ENCODE assay signal across 8 cellular contexts in genomic region chr11:65424200-65425104, GRCh38. TPM values are rescaled to one million over a fixed set of nuclear protein-coding genes. Genes with fewer than 3 reads are reported as not detected.
A peak's percentile ranks its signal among the peaks of the same experiment; 100 is the strongest.
DNase-seq lines count a peak whose midpoint lies in the region; ATAC-seq, FAIRE-seq and TF ChIP-seq lines count a peak whose summit lies in the region.

No MANE protein-coding gene starts in this region.

- 30% methylated on average over 18 of the region's 18 CpGs for WGBS in hepatocyte (ENCODE audit: low lambda C conversion rate, missing lambda C conversion rate)

- H3K9me2 ChIP-seq in DOHH2 (replicated peaks; ENCODE audit: control insufficient read depth, low read length) = no peaks in the 10 kb centered on the region
- H3K9me2 ChIP-seq in hepatocyte (replicated peaks; ENCODE audit: insufficient read depth) = no peaks in the 10 kb centered on the region

- peak overlapping the region; percentile 97 for H3K27ac Mint-ChIP-seq in activated naive CD8-positive, alpha-beta T cell treated with anti-CD3 and anti-CD28 coated beads, Interleukin-2, amount 50 U/mL, for 24 hours

- H3K4me3 ChIP-seq in DOHH2 (ENCODE audit: low read length) = peak overlapping the region; percentile 76
- peak overlapping the region; percentile 82 for H3K4me3 ChIP-seq in OCI-LY3 (ENCODE audit: low read length)
- peak overlapping the region; percentile 63 for H3K4me3 ChIP-seq in hepatocyte
- H3K4me3 ChIP-seq in skeletal muscle satellite cell (ENCODE audit: low read length) = peak overlapping the region; percentile 82

- peak overlapping the region; percentile 90 for H3K27ac ChIP-seq in DOHH2 (ENCODE audit: low read depth, low read length)
- peak overlapping the region; percentile 97 for H3K27ac ChIP-seq in OCI-LY3 (ENCODE audit: low read length)
- H3K27ac ChIP-seq in hepatocyte = peak overlapping the region; percentile 100

- H2AFZ ChIP-seq in OCI-LY3 (ENCODE audit: low read depth, low read length) = no peak overlapping the region
- no peak overlapping the region for H2AFZ ChIP-seq in hepatocyte

- H3K9me3 ChIP-seq in DOHH2 (ENCODE audit: control insufficient read depth, insufficient read depth, low read length) (no peaks in the 10 kb centered on the region), OCI-LY3 (ENCODE audit: insufficient read depth, low read length) (no peaks in the 10 kb centered on the region), hepatocyte (ENCODE audit: low read depth) (no peaks in the 10 kb centered on the region), skeletal muscle satellite cell (replicated peaks; ENCODE audit: low read length) (no peaks in the 10 kb centered on the region)

- H3K79me2 ChIP-seq in DOHH2 (ENCODE audit: control insufficient read depth, low read length) (peaks cover 95% of the 10 kb centered on the region), OCI-LY3 (ENCODE audit: low read length) (peaks cover 96% of the 10 kb centered on the region), hepatocyte (peaks cover 68% of the 10 kb centered on the region)

- H3K4me1 ChIP-seq in DOHH2 (ENCODE audit: control insufficient read depth, low read length) = peaks cover 65% of the 10 kb centered on the region
- peaks cover 56% of the 10 kb centered on the region for H3K4me1 ChIP-seq in OCI-LY3 (ENCODE audit: low read length)
- peaks cover 18% of the 10 kb centered on the region for H3K4me1 ChIP-seq in hepatocyte (ENCODE audit: insufficient read depth)
- H3K4me1 ChIP-seq in skeletal muscle satellite cell (ENCODE audit: control insufficient read depth, insufficient read depth, low read length) = peaks cover 24% of the 10 kb centered on the region

- H4K20me1 ChIP-seq in DOHH2 (ENCODE audit: control insufficient read depth, insufficient read depth, low read depth, low read length) = peaks cover 14% of the 10 kb centered on the region; the same call in 1 of the 2 replicates
- peaks cover 63% of the 10 kb centered on the region for H4K20me1 ChIP-seq in OCI-LY3 (ENCODE audit: insufficient read depth, low read length)
- peaks cover 55% of the 10 kb centered on the region for H4K20me1 ChIP-seq in hepatocyte (ENCODE audit: insufficient read depth, poor library complexity, severe bottlenecking)

- H3K9ac ChIP-seq in OCI-LY3 (ENCODE audit: low read length) (peak overlapping the region; percentile 96), skeletal muscle satellite cell (ENCODE audit: low read depth, low read length) (peak overlapping the region; percentile 98)

- TF ChIP-seq CTCF in DOHH2 (IDR thresholded peaks at IDR 0.05; ENCODE audit: low read depth, low read length, poor library complexity, severe bottlenecking) (no peak), OCI-LY3 (IDR thresholded peaks at IDR 0.05; ENCODE audit: low read depth, low read length) (no peak), hepatocyte (IDR thresholded peaks at IDR 0.05; ENCODE audit: poor library complexity) (no peak)

- peaks cover 7% of the 10 kb centered on the region for H3K27me3 Mint-ChIP-seq in activated naive CD8-positive, alpha-beta T cell treated with anti-CD3 and anti-CD28 coated beads, Interleukin-2, amount 50 U/mL, for 24 hours

- H3K36me3 Mint-ChIP-seq in activated naive CD8-positive, alpha-beta T cell treated with anti-CD3 and anti-CD28 coated beads, Interleukin-2, amount 50 U/mL, for 24 hours (ENCODE audit: low read depth) = peaks cover 56% of the 10 kb centered on the region

- FAIRE-seq in HTR-8/SVneo (lab: Jason Lieb, UNC) = no peak

- ATAC-seq in activated naive CD8-positive, alpha-beta T cell treated with anti-CD3 and anti-CD28 coated beads, Interleukin-2, amount 50 U/mL, for 24 hours = no peak

- no peaks in the 10 kb centered on the region for H3K27me3 ChIP-seq in DOHH2 (ENCODE audit: control insufficient read depth, low read length)
- H3K27me3 ChIP-seq in OCI-LY3 (ENCODE audit: low read depth, low read length) = no peaks in the 10 kb centered on the region
- H3K27me3 ChIP-seq in hepatocyte = no peaks in the 10 kb centered on the region
- H3K27me3 ChIP-seq in skeletal muscle satellite cell (ENCODE audit: control insufficient read depth, insufficient read depth, low read length) = no peaks in the 10 kb centered on the region

- peak; percentile 74 for DNase-seq in activated naive CD8-positive, alpha-beta T cell treated with anti-CD3 and anti-CD28 coated beads, Interleukin-2, amount 50 U/mL, for 24 hours
- no peak for DNase-seq in hepatocyte (ENCODE audit: low spot score)
- no peak for DNase-seq in NCI-H2081 (lab: John Stamatoyannopoulos, UW)
- no peak for DNase-seq in iPS-NIHi7 (ENCODE audit: extremely low spot score)
- DNase-seq in HTR-8/SVneo (ENCODE audit: insufficient read length, low spot score) = no peak

- H3K4me3 Mint-ChIP-seq in activated naive CD8-positive, alpha-beta T cell treated with anti-CD3 and anti-CD28 coated beads, Interleukin-2, amount 50 U/mL, for 24 hours = peak overlapping the region; percentile 100

- peaks cover 78% of the 10 kb centered on the region for H3F3A ChIP-seq in DOHH2 (ENCODE audit: control insufficient read depth, insufficient read depth)

- H3K36me3 ChIP-seq in DOHH2 (ENCODE audit: control insufficient read depth, low read length) (peaks cover 71% of the 10 kb centered on the region), OCI-LY3 (replicated peaks; ENCODE audit: low read depth, low read length) (peaks cover 61% of the 10 kb centered on the region), hepatocyte (replicated peaks; ENCODE audit: insufficient read depth, low read depth) (no peaks in the 10 kb centered on the region), skeletal muscle satellite cell (ENCODE audit: insufficient read depth, low read length) (peaks cover 45% of the 10 kb centered on the region)

- H3K4me2 ChIP-seq in DOHH2 (ENCODE audit: low read length) (peak overlapping the region; percentile 88), OCI-LY3 (ENCODE audit: low read length) (peak overlapping the region; percentile 92), hepatocyte (peak overlapping the region; percentile 91), skeletal muscle satellite cell (ENCODE audit: low read length) (peak overlapping the region; percentile 82)

- no peaks in the 10 kb centered on the region for H3K9me3 Mint-ChIP-seq in activated naive CD8-positive, alpha-beta T cell treated with anti-CD3 and anti-CD28 coated beads, Interleukin-2, amount 50 U/mL, for 24 hours

- peaks cover 76% of the 10 kb centered on the region for H3K4me1 Mint-ChIP-seq in activated naive CD8-positive, alpha-beta T cell treated with anti-CD3 and anti-CD28 coated beads, Interleukin-2, amount 50 U/mL, for 24 hours

RNA-seq across cellular contexts. Expression of gene NEAT1, which starts 1.9 kb away (rescaled TPM):
- total RNA-seq in hepatocyte = 104 and 130 TPM in 2 replicates
- 168 and 209 TPM in 2 replicates for polyA plus RNA-seq in hepatocyte
- total RNA-seq in skeletal muscle satellite cell (2012; rRNA removed) = 147 and 206 TPM in 2 replicates

RNA-seq across cellular contexts. Expression of gene FRMD8, which starts 38.0 kb away (rescaled TPM):
- 20.8 and 25.7 TPM in 2 replicates for total RNA-seq in hepatocyte
- 22.2 and 31.0 TPM in 2 replicates for polyA plus RNA-seq in hepatocyte
- total RNA-seq in skeletal muscle satellite cell (2012; rRNA removed) = 40.3 and 51.8 TPM in 2 replicates

RNA-seq across cellular contexts. Expression of gene SLC25A45, which starts 42.0 kb away (rescaled TPM):
- total RNA-seq in hepatocyte = 4.9 and 8.8 TPM in 2 replicates
- polyA plus RNA-seq in hepatocyte = 13.9 and 20.3 TPM in 2 replicates
- 1.3 and 2.0 TPM in 2 replicates for total RNA-seq in skeletal muscle satellite cell (2012; rRNA removed)
